ENCODE assay signal across 8 cellular contexts in the genomic region with DNA sequence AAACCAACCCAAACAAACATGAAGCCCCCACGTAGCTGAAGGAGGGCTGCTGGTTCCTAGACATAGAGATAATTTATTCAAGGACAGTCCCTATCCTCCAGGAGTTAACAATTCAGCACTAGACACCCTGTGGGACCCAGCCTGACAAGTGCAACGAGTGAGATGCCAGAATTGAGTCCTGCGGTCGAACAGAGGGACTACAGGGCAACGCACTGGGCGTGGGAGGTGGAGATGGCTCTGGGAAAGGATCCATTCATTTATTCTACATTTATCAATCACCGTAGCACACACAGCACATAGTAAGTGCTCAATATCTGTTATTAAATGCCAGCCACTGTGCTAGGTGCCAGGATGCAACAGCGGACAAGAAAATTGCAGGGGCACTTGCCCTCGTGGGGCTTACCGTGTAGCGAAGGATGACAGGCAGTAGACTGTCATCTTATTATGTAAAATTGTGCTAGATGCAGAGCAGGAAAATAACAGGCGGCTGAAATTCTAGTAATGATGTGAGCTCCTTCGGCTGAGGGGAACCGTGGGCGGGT. TPM values are rescaled to one million over a fixed set of nuclear protein-coding genes. Genes with fewer than 3 reads are reported as not detected.
DNase-seq lines count a peak whose midpoint lies in the region; ATAC-seq and TF ChIP-seq lines count a peak whose summit lies in the region.

No MANE protein-coding gene starts in this region.

- peaks cover 33% of the 10 kb centered on the region for H3K4me1 Mint-ChIP-seq in activated T-cell treated with anti-CD3 and anti-CD28 coated beads, Interleukin-2, amount 50 U/mL, for 4 hours (ENCODE audit: low read depth)

- peak overlapping the region; percentile 85 for H3K4me3 Mint-ChIP-seq in activated T-cell treated with anti-CD3 and anti-CD28 coated beads, Interleukin-2, amount 50 U/mL, for 4 hours

- no peak for TF ChIP-seq CTCF in WI38 (IDR thresholded peaks at IDR 0.05; ENCODE audit: low read depth, low read length)

- peaks cover 10% of the 10 kb centered on the region for H3K4me1 ChIP-seq in skeletal muscle satellite cell (ENCODE audit: control insufficient read depth, insufficient read depth, low read length)

- H3K9ac ChIP-seq in skeletal muscle satellite cell (ENCODE audit: low read depth, low read length) = peak overlapping the region; percentile 74

- peak overlapping the region; percentile 98 for H3K4me2 ChIP-seq in skeletal muscle satellite cell (ENCODE audit: low read length)

- no peak for ATAC-seq in activated T-cell treated with anti-CD3 and anti-CD28 coated beads, Interleukin-2, amount 50 U/mL, for 4 hours

- peak overlapping the region; percentile 74 for H3K4me3 ChIP-seq in WI38 (ENCODE audit: low read depth, low read length)
- peak overlapping the region; percentile 100 for H3K4me3 ChIP-seq in skeletal muscle satellite cell (ENCODE audit: low read length)

- no peak for DNase-seq in activated T-cell treated with anti-CD3 and anti-CD28 coated beads, Interleukin-2, amount 50 U/mL, for 4 hours
- no peak for DNase-seq in activated T-cell treated with anti-CD3 and anti-CD28 coated beads, Interleukin-2, amount 50 U/mL, for 1 hour
- peak; percentile 25 for DNase-seq in globus pallidus (ENCODE audit: low spot score)
- no peak for DNase-seq in UCSD-AML1 (lab: John Stamatoyannopoulos, UW; ENCODE audit: unreplicated experiment)
- DNase-seq in T1000 (lab: John Stamatoyannopoulos, UW) = no peak
- no peak for DNase-seq in epidermal melanocyte (ENCODE audit: insufficient read length, low spot score)

- H3K36me3 ChIP-seq in skeletal muscle satellite cell (ENCODE audit: insufficient read depth, low read length) = no peaks in the 10 kb centered on the region

- no peaks in the 10 kb centered on the region for H3K36me3 Mint-ChIP-seq in activated T-cell treated with anti-CD3 and anti-CD28 coated beads, Interleukin-2, amount 50 U/mL, for 4 hours (ENCODE audit: insufficient read depth)

- H3K9me3 ChIP-seq in skeletal muscle satellite cell (replicated peaks; ENCODE audit: low read length) = no peaks in the 10 kb centered on the region

- no peaks in the 10 kb centered on the region for H3K9me3 Mint-ChIP-seq in activated T-cell treated with anti-CD3 and anti-CD28 coated beads, Interleukin-2, amount 50 U/mL, for 4 hours

- H3K27me3 Mint-ChIP-seq in activated T-cell treated with anti-CD3 and anti-CD28 coated beads, Interleukin-2, amount 50 U/mL, for 4 hours (ENCODE audit: low read depth) = no peaks in the 10 kb centered on the region

- peaks cover 5% of the 10 kb centered on the region for H3K27me3 ChIP-seq in skeletal muscle satellite cell (ENCODE audit: control insufficient read depth, insufficient read depth, low read length)

RNA-seq across cellular contexts. Expression of a gene that starts 0.9 kb away (rescaled TPM):
- 10 to 100 TPM in 1 of 3 donors, 1 to 10 TPM in 2; 9.1 to 11.7 (median 9.7) TPM for total RNA-seq in activated T-cell treated with anti-CD3 and anti-CD28 coated beads, Interleukin-2, amount 50 U/mL, for 4 hours
- 2.0 and 6.1 TPM in 2 replicates for total RNA-seq in skeletal muscle satellite cell (2012; rRNA removed)
